Comparison of ENCODE assay signal across 1 cellular context in genomic region chr4:87390931-87391782, GRCh38.
TF ChIP-seq lines count a peak whose summit lies in the region.

A gene with protein sequence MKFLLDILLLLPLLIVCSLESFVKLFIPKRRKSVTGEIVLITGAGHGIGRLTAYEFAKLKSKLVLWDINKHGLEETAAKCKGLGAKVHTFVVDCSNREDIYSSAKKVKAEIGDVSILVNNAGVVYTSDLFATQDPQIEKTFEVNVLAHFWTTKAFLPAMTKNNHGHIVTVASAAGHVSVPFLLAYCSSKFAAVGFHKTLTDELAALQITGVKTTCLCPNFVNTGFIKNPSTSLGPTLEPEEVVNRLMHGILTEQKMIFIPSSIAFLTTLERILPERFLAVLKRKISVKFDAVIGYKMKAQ (minus strand): TSS chr4:87391188. CDS start chr4:87391070, 118 bp downstream.

TF ChIP-seq in liver, 16 proteins besides CTCF, POLR2A, EP300 and RAD21 (continued from another document):
- TF ChIP-seq ZBTB33 (IDR thresholded peaks at IDR 0.05), result peak; percentile 79
- TF ChIP-seq FOXA2 (IDR thresholded peaks at IDR 0.05), result peak; percentile 23
